ENCODE assay signal across 1 cellular context in the genomic region with DNA sequence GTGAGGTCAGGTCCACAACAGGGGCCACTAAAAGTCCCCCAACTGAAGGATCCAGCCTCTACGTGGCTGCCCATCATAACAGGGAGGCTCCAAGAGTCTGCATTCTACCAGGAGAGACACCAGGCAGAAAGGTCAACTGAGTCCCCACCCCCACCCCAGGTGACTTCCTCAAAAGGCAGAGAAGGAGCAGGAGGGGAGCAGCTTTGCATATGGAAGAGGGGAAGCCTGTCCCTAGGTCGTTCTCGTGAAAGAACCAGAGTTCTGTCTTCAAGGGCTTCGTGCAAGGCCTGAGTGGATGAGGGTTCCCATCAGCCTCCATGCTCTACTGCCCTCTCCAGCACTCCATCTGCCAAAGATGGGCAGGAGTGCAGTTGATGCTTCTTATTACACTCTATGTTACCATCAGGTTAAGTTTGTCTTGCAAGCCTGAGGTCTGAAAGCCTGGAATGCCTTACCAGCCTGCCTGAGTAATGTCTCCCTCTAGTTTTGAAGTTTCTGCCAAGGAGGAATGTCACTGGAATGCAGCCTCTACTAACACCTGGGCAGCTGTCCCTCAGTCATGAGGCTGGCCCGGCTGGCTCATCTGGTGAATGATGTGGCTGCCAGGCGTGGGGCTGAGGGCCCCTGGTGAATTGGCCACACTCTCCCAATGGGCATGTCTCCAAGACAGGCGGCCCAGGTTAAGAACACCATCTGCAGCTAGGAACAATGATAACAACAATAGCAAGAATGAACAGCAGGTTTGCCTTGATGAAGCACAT.
TF ChIP-seq lines count a peak whose summit lies in the region.

No MANE protein-coding gene starts in this region.

TF ChIP-seq in IMR-90, 13 proteins besides CTCF, POLR2A, EP300 and RAD21:
- TF ChIP-seq NFE2L2 (IDR thresholded peaks at IDR 0.05; ENCODE audit: low read depth, low read length) (no peak), SMC3 (IDR thresholded peaks at IDR 0.05; ENCODE audit: low read depth, low read length) (no peak), MAFK (IDR thresholded peaks at IDR 0.05; ENCODE audit: low read depth, low read length) (no peak), RCOR1 (IDR thresholded peaks at IDR 0.05; ENCODE audit: insufficient replicate concordance, low read length) (no peak), CHD1 (IDR thresholded peaks at IDR 0.05; ENCODE audit: low read depth, low read length) (no peak), BHLHE40 (IDR thresholded peaks at IDR 0.05; ENCODE audit: low read depth, low read length) (no peak), CEBPB (IDR thresholded peaks at IDR 0.05; ENCODE audit: low read depth, low read length) (no peak), FOS (IDR thresholded peaks at IDR 0.05; ENCODE audit: low read depth, low read length) (no peak), RFX5 (IDR thresholded peaks at IDR 0.05; ENCODE audit: low read depth, low read length) (no peak), MXI1 (IDR thresholded peaks at IDR 0.05; ENCODE audit: borderline replicate concordance, low read depth, low read length) (no peak), MAZ (IDR thresholded peaks at IDR 0.05; ENCODE audit: borderline replicate concordance, low read depth, low read length) (no peak)
- TF ChIP-seq, protein P1, sequence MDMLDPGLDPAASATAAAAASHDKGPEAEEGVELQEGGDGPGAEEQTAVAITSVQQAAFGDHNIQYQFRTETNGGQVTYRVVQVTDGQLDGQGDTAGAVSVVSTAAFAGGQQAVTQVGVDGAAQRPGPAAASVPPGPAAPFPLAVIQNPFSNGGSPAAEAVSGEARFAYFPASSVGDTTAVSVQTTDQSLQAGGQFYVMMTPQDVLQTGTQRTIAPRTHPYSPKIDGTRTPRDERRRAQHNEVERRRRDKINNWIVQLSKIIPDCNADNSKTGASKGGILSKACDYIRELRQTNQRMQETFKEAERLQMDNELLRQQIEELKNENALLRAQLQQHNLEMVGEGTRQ (IDR thresholded peaks at IDR 0.05; ENCODE audit: low read depth, low read length) = no peak
- TF ChIP-seq, protein P2, sequence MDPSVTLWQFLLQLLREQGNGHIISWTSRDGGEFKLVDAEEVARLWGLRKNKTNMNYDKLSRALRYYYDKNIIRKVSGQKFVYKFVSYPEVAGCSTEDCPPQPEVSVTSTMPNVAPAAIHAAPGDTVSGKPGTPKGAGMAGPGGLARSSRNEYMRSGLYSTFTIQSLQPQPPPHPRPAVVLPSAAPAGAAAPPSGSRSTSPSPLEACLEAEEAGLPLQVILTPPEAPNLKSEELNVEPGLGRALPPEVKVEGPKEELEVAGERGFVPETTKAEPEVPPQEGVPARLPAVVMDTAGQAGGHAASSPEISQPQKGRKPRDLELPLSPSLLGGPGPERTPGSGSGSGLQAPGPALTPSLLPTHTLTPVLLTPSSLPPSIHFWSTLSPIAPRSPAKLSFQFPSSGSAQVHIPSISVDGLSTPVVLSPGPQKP (IDR thresholded peaks at IDR 0.05; ENCODE audit: borderline replicate concordance, low read depth, low read length) = no peak
